ENCODE assay signal across 29 cellular contexts in the genomic region with DNA sequence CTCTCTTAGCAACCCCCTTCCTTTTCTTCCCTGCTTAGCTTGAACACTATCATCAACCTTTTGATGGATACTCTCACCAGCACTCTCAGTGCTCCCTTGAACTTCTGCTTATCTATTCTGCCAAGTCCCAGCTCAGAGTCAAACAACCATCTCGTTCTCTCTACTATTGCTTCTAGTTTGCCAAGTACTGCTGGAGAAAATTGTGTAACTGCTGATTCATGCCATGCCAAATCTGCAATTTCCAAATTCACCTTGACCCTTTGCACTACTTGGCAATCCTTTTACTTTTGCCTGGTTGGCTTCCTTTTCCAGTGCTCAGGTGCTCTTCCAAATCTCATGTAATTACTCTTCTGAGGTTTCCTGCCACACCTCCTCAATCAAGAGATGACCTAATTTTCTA. TPM values are rescaled to one million over a fixed set of nuclear protein-coding genes. Genes with fewer than 3 reads are reported as not detected.
DNase-seq lines count a peak whose midpoint lies in the region; ATAC-seq, FAIRE-seq and TF ChIP-seq lines count a peak whose summit lies in the region.
"Had no signal": no experiment of that assay in that cellular context is flagged by ENCODE, and none has a peak within 500 bp of the region (broad histone marks: within the 10 kb centered on the region; RNA-seq: fewer than 3 reads in every experiment).

No MANE protein-coding gene starts in this region.

- H3K27me3 Mint-ChIP-seq in GM23338 (ENCODE audit: insufficient read depth, low read depth, poor library complexity): no peaks in the 10 kb centered on the region
- H3K27me3 Mint-ChIP-seq: effector memory CD8-positive, alpha-beta T cell; natural killer cell treated with Interleukin-12 subunit alpha and Interleukin-12 subunit beta and Interleukin-15 and Interleukin-18, amount 100 ng/mL, for 72 hours; stimulated activated naive CD8-positive, alpha-beta T cell treated with anti-CD3 and anti-CD28 coated beads, Interleukin-15, amount 100 ng/mL, for 72 hours; type B pancreatic cell had no signal

- H3K4me2 ChIP-seq in PC-3 (ENCODE audit: low read length): no peak overlapping the region
- H3K4me2 ChIP-seq in GM23338: no peak overlapping the region
- H3K4me2 ChIP-seq: hepatocyte had no signal

- CTCF ChIA-PET in PC-3 (lab: Charles Lee): no interaction called here

- POLR2A ChIA-PET in PC-3 (lab: Charles Lee; ENCODE audit: unreplicated experiment): no interaction called here

- no peaks in the 10 kb centered on the region for H3K4me1 Mint-ChIP-seq in GM23338
- H3K4me1 Mint-ChIP-seq: mesothelial cell of epicardium; stimulated activated naive CD8-positive, alpha-beta T cell treated with anti-CD3 and anti-CD28 coated beads, Interleukin-15, amount 100 ng/mL, for 72 hours had no signal

- no peaks in the 10 kb centered on the region for H3K9me3 ChIP-seq in PC-3 (ENCODE audit: low read length)
- H3K9me3 ChIP-seq in left ventricle myocardium inferior (replicated peaks): no peaks in the 10 kb centered on the region
- H3K9me3 ChIP-seq in gastrocnemius medialis: no peaks in the 10 kb centered on the region

- H3K36me3 ChIP-seq in PC-3 (ENCODE audit: low read depth, low read length) (no peaks in the 10 kb centered on the region), bronchial epithelial cell (ENCODE audit: control insufficient read depth, insufficient read depth, low read length) (no peaks in the 10 kb centered on the region), left ventricle myocardium inferior (no peaks in the 10 kb centered on the region), gastrocnemius medialis (no peaks in the 10 kb centered on the region), GM23338 (ENCODE audit: insufficient read depth) (no peaks in the 10 kb centered on the region)

- H2AFZ ChIP-seq in PC-3 (ENCODE audit: low read length) (no peak overlapping the region), GM23338 (no peak overlapping the region)
- H2AFZ ChIP-seq: hepatocyte, parathyroid adenoma had no signal

- no peak overlapping the region for H3K4me3 Mint-ChIP-seq in GM23338
- H3K4me3 Mint-ChIP-seq: activated CD8-positive, alpha-beta T cell treated with anti-CD3 and anti-CD28 coated beads, Interleukin-2, amount 10 ng/mL, durations not matched to agents 7 days and 5 days; effector memory CD8-positive, alpha-beta T cell; mesothelial cell of epicardium; natural killer cell treated with Interleukin-12 subunit alpha and Interleukin-12 subunit beta and Interleukin-15 and Interleukin-18, amount 100 ng/mL, for 72 hours; stimulated activated naive CD8-positive, alpha-beta T cell treated with anti-CD3 and anti-CD28 coated beads, Interleukin-15, amount 100 ng/mL, for 72 hours; type B pancreatic cell had no signal

- TF ChIP-seq POLR2A in gastrocnemius medialis (IDR thresholded peaks at IDR 0.05): no peak

- intact Hi-C loops in PC-3 (cut with micrococcal nuclease) (no loop called here), left ventricle myocardium inferior (cut with micrococcal nuclease) (no loop called here), gastrocnemius medialis (cut with DNase I; ENCODE audit: low total_unique reads) (loop anchor here (1.0 kb wide), 1 partner anchor 58 kb away; no protein-coding TSS in a partner anchor)

- H3K4me1 ChIP-seq in PC-3 (ENCODE audit: insufficient read depth, low read length): no peaks in the 10 kb centered on the region
- peaks cover 19% of the 10 kb centered on the region for H3K4me1 ChIP-seq in left ventricle myocardium inferior
- H3K4me1 ChIP-seq in gastrocnemius medialis: peaks cover 18 to 22% of the 10 kb centered on the region in 2 donors
- no peaks in the 10 kb centered on the region for H3K4me1 ChIP-seq in GM23338 (ENCODE audit: insufficient read depth)
- H3K4me1 ChIP-seq: parathyroid adenoma had no signal

- no peaks in the 10 kb centered on the region for H3F3A ChIP-seq in PC-3 (ENCODE audit: low read length, unreplicated experiment)
- no peaks in the 10 kb centered on the region for H3F3A ChIP-seq in GM23338 (replicated peaks; ENCODE audit: low read depth)

- no peak for TF ChIP-seq CTCF in PC-3 (conservative IDR thresholded peaks at IDR 0.05; ENCODE audit: low read depth, low read length)
- TF ChIP-seq CTCF in bronchial epithelial cell (IDR thresholded peaks at IDR 0.05; ENCODE audit: insufficient read depth, low read length, severe bottlenecking): no peak
- no peak for TF ChIP-seq CTCF in left ventricle myocardium inferior (IDR thresholded peaks at IDR 0.05; ENCODE audit: borderline replicate concordance)
- no peak for TF ChIP-seq CTCF in gastrocnemius medialis (IDR thresholded peaks at IDR 0.05 in 4 of 5, conservative IDR thresholded peaks at IDR 0.05 in 1 of 5)
- no peak for TF ChIP-seq CTCF in GM23338 (conservative IDR thresholded peaks at IDR 0.05; ENCODE audit: low read depth in 2 of 2)

- DNase-seq in PC-3 (peak; percentile 18), bronchial epithelial cell (ENCODE audit: low read depth) (peak; percentile 76), left ventricle myocardium inferior (no peak), gastrocnemius medialis (peak; percentile 27 to 29), GM23338 (ENCODE audit: low spot score) (no peak), AG08396 (ENCODE audit: low spot score) (no peak)
- no peak for DNase-seq in activated CD4-positive, alpha-beta T cell treated with anti-CD3 and anti-CD28 coated beads for 1 hour
- DNase-seq: activated CD4-positive, CD25-positive, alpha-beta regulatory T cell; activated CD8-positive, alpha-beta T cell treated with anti-CD3 and anti-CD28 coated beads, Interleukin-2, amount 10 ng/mL, durations not matched to agents 7 days and 5 days; activated naive CD4-positive, alpha-beta T cell treated with Interleukin-2 at 50 U/mL for 16 hours; activated T-cell treated with anti-CD3 and anti-CD28 coated beads, Interleukin-2, amount 50 U/mL, for 1 hour; anterior cingulate cortex; cerebellar nuclear complex; DMS53; effector memory CD8-positive, alpha-beta T cell; islet precursor cell; NCI-H1048; NCI-H1930; stimulated activated CD4-positive, alpha-beta T cell treated with anti-CD3 and anti-CD28 coated beads, Interleukin-4, amount 100 ng/mL, for 24 hours; stimulated activated naive CD8-positive, alpha-beta T cell treated with anti-CD3 and anti-CD28 coated beads, Interleukin-15, amount 100 ng/mL, for 72 hours; T-helper 9 cell had no signal

- no peaks in the 10 kb centered on the region for H3K9me3 Mint-ChIP-seq in GM23338
- H3K9me3 Mint-ChIP-seq: effector memory CD8-positive, alpha-beta T cell; mesothelial cell of epicardium; natural killer cell treated with Interleukin-12 subunit alpha and Interleukin-12 subunit beta and Interleukin-15 and Interleukin-18, amount 100 ng/mL, for 72 hours; stimulated activated naive CD8-positive, alpha-beta T cell treated with anti-CD3 and anti-CD28 coated beads, Interleukin-15, amount 100 ng/mL, for 72 hours had no signal

- in situ Hi-C loops in gastrocnemius medialis (cut with MboI; ENCODE audit: low sequenced_read_pairs in 4 of 4): no loop called here

- H3K9ac ChIP-seq in PC-3 (ENCODE audit: low read length): no peak overlapping the region
- H3K9ac ChIP-seq: parathyroid adenoma had no signal

- ATAC-seq in PC-3 (no peak), gastrocnemius medialis (peak; percentile 95 to 97), GM23338 (no peak)
- ATAC-seq: activated CD8-positive, alpha-beta T cell treated with anti-CD3 and anti-CD28 coated beads, Interleukin-2, amount 10 ng/mL, durations not matched to agents 7 days and 5 days; effector memory CD8-positive, alpha-beta T cell; natural killer cell treated with Interleukin-12 subunit alpha and Interleukin-12 subunit beta and Interleukin-15 and Interleukin-18, amount 100 ng/mL, for 72 hours; stimulated activated naive CD8-positive, alpha-beta T cell treated with anti-CD3 and anti-CD28 coated beads, Interleukin-15, amount 100 ng/mL, for 72 hours had no signal

- BruUV-seq in PC-3 (replicated peaks; lab: Mats Ljungman, UMichigan): no TSS peak

- H3K36me3 Mint-ChIP-seq in GM23338 (ENCODE audit: low read depth): no peaks in the 10 kb centered on the region
- H3K36me3 Mint-ChIP-seq: mesothelial cell of epicardium; natural killer cell treated with Interleukin-12 subunit alpha and Interleukin-12 subunit beta and Interleukin-15 and Interleukin-18, amount 100 ng/mL, for 72 hours; type B pancreatic cell had no signal

- no peak overlapping the region for H3K27ac Mint-ChIP-seq in GM23338
- H3K27ac Mint-ChIP-seq: activated CD8-positive, alpha-beta T cell treated with anti-CD3 and anti-CD28 coated beads, Interleukin-2, amount 10 ng/mL, durations not matched to agents 7 days and 5 days; effector memory CD8-positive, alpha-beta T cell; mesothelial cell of epicardium; natural killer cell treated with Interleukin-12 subunit alpha and Interleukin-12 subunit beta and Interleukin-15 and Interleukin-18, amount 100 ng/mL, for 72 hours; type B pancreatic cell had no signal

- H3K4me3 ChIP-seq in PC-3 (ENCODE audit: low read length) (no peak overlapping the region), bronchial epithelial cell (ENCODE audit: low read depth, low read length) (no peak overlapping the region), left ventricle myocardium inferior (no peak overlapping the region), gastrocnemius medialis (no peak overlapping the region), GM23338 (no peak overlapping the region)
- H3K4me3 ChIP-seq: hepatocyte, skin epidermis had no signal

- H3K27me3 ChIP-seq in PC-3 (ENCODE audit: low read length) (no peaks in the 10 kb centered on the region), bronchial epithelial cell (ENCODE audit: control insufficient read depth, insufficient read depth, low read length) (no peaks in the 10 kb centered on the region), left ventricle myocardium inferior (ENCODE audit: low read depth) (no peaks in the 10 kb centered on the region), gastrocnemius medialis (no peaks in the 10 kb centered on the region), GM23338 (ENCODE audit: insufficient read depth) (no peaks in the 10 kb centered on the region)
- H3K27me3 ChIP-seq: hepatocyte had no signal

- H3K27ac ChIP-seq in PC-3 (ENCODE audit: low read length): no peak overlapping the region
- H3K27ac ChIP-seq in left ventricle myocardium inferior (replicated peaks): peak overlapping the region; percentile 63
- peak overlapping the region in 3 of 4 donors; percentile 10 to 49 (median 32) for H3K27ac ChIP-seq in gastrocnemius medialis
- no peak overlapping the region for H3K27ac ChIP-seq in GM23338 (ENCODE audit: low read depth)
- H3K27ac ChIP-seq: hepatocyte, parathyroid adenoma, skin epidermis had no signal

- H3K9me2 ChIP-seq in PC-3 (replicated peaks; ENCODE audit: low read length) (no peaks in the 10 kb centered on the region), GM23338 (ENCODE audit: insufficient read depth) (no peaks in the 10 kb centered on the region)

- H4K20me1 ChIP-seq in PC-3 (ENCODE audit: low read length) (no peaks in the 10 kb centered on the region), GM23338 (replicated peaks; ENCODE audit: insufficient read depth) (no peaks in the 10 kb centered on the region)

- H3K79me2 ChIP-seq in PC-3 (ENCODE audit: low read length): no peaks in the 10 kb centered on the region
- no peaks in the 10 kb centered on the region for H3K79me2 ChIP-seq in GM23338 (replicated peaks; ENCODE audit: insufficient read depth)
- H3K79me2 ChIP-seq: hepatocyte, parathyroid adenoma had no signal

- FAIRE-seq in bronchial epithelial cell (lab: Jason Lieb, UNC): peak; percentile 23
- FAIRE-seq: GM12891, H1 had no signal

RNA-seq across cellular contexts. Expression of gene CCDC196, which starts 2.8 kb away (rescaled TPM):
- total RNA-seq in PC-3 (2014; rRNA removed) (not detected in 2 replicates), bronchial epithelial cell (not detected in 2 replicates), left ventricle myocardium inferior (not detected), gastrocnemius medialis (not detected)
- total RNA-seq in GM23338 (2014; rRNA removed; shearing (Covaris generic)): not detected in 2 replicates
- 0.27 TPM in 1 of 2 replicates, not detected in the other for polyA plus RNA-seq in GM23338 (2016; fragmentation: Nextera tagmentation; extraction: Ambion mirVana)
- total RNA-seq: activated CD8-positive, alpha-beta T cell treated with anti-CD3 and anti-CD28 coated beads, Interleukin-2, amount 10 ng/mL, durations not matched to agents 7 days and 5 days; H1; hepatocyte; mesothelial cell of epicardium; natural killer cell treated with Interleukin-12 subunit alpha and Interleukin-12 subunit beta and Interleukin-15 and Interleukin-18, amount 100 ng/mL, for 72 hours had no signal
- polyA plus RNA-seq: H1, hepatocyte had no signal

RNA-seq across cellular contexts. Expression of gene GPHN, which starts 24.6 kb away (rescaled TPM):
- total RNA-seq in PC-3 (2014; rRNA removed) (23.4 and 39.5 TPM in 2 replicates), bronchial epithelial cell (11.8 and 12.9 TPM in 2 replicates), left ventricle myocardium inferior (33.4 TPM), gastrocnemius medialis (10 to 100 TPM; 10.3 to 33.3 (median 23.5) TPM)
- 13.7 and 17.6 TPM in 2 replicates for total RNA-seq in GM23338 (2014; rRNA removed; shearing (Covaris generic))
- polyA plus RNA-seq in GM23338 (2016; fragmentation: Nextera tagmentation; extraction: Ambion mirVana): 20.6 and 22.4 TPM in 2 replicates

Comparison
In these comparisons a context has a peak if more than half of its experiments do, and no peak if none do; other contexts are left out.
1. ATAC-seq: peak in gastrocnemius medialis (2 of 2); none in PC-3 (single experiment) and GM23338 (single experiment).
2. DNase-seq: peak in PC-3 (single experiment), bronchial epithelial cell (single experiment) and gastrocnemius medialis (2 of 2); none in left ventricle myocardium inferior (single experiment), activated CD4-positive, alpha-beta T cell treated with anti-CD3 and anti-CD28 coated beads for 1 hour (single experiment), GM23338 (single experiment) and AG08396 (single experiment).
3. H3K27ac ChIP-seq: peak in left ventricle myocardium inferior (single experiment) and gastrocnemius medialis (3 of 4); none in PC-3 (single experiment) and GM23338 (single experiment).